8 cellular contexts compared by ENCODE assay signal in the genomic region with DNA sequence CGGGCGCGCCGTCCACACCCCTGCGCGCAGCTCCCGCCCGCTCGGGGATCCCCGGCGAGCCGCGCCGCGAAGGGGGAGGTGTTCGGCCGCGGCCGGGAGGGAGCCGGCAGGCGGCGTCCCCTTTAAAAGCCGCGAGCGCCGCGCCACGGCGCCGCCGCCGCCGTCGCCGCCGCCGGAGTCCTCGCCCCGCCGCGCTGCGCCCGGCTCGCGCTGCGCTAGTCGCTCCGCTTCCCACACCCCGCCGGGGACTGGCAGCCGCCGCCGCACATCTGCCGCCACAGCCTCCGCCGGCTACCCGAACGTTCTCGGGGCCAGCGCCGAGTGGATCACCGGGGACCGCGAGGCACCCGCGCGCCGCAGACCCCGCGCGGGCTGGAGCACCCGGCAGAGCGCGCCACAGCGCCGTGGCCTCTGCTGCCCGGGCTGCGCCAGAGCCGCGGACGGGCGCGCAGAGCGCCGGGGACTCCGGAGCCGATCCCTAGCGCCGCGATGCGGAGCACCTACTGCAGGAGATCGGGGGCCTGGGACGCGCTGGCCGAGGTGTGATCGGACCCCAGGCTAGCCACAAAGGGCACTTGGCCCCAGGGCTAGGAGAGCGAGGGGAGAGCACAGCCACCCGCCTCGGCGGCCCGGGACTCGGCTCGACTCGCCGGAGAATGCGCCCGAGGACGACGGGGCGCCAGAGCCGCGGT. TPM values are rescaled to one million over a fixed set of nuclear protein-coding genes. Genes with fewer than 3 reads are reported as not detected.
A peak's percentile ranks its signal among the peaks of the same experiment; 100 is the strongest.
DNase-seq lines count a peak whose midpoint lies in the region; TF ChIP-seq lines count a peak whose summit lies in the region.

A gene (plus strand): TSS at position 151 of the 692 bp plus-strand sequence. CDS start 2,441 bp downstream, outside the sequence.

- peaks cover 36% of the 10 kb centered on the region for H3K27me3 Mint-ChIP-seq in activated naive CD8-positive, alpha-beta T cell

- peak within 1 kb of the TSS; percentile 59 to 67 for H3K4me3 ChIP-seq in neutrophil (ENCODE audit: low read depth in 1 of 2, low read length in 1 of 2)

- no peaks in the 10 kb centered on the region for H3K36me3 Mint-ChIP-seq in activated naive CD8-positive, alpha-beta T cell

- H3K4me3 Mint-ChIP-seq in activated naive CD8-positive, alpha-beta T cell = peak within 1 kb of the TSS; percentile 57

- TF ChIP-seq CTCF in neutrophil (IDR thresholded peaks at IDR 0.05) = no peak

- H3K9me3 Mint-ChIP-seq in activated naive CD8-positive, alpha-beta T cell (ENCODE audit: low read depth) = no peaks in the 10 kb centered on the region

- H3K4me1 ChIP-seq in neutrophil (ENCODE audit: control insufficient read depth in 1 of 2, insufficient read depth in 1 of 2, low read depth in 1 of 2, low read length in 1 of 2) = peaks cover 22 to 33% of the 10 kb centered on the region in 2 experiments

- peak within 1 kb of the TSS; percentile 30 for H3K27ac ChIP-seq in neutrophil

- H3K27ac Mint-ChIP-seq in activated naive CD8-positive, alpha-beta T cell = no peak within 1 kb of the TSS

- no peaks in the 10 kb centered on the region for H3K9me3 ChIP-seq in neutrophil

- H3K36me3 ChIP-seq in neutrophil = no peaks in the 10 kb centered on the region

- H3K4me1 Mint-ChIP-seq in activated naive CD8-positive, alpha-beta T cell (ENCODE audit: low read depth) = peaks cover 8% of the 10 kb centered on the region

- H3K27me3 ChIP-seq in neutrophil = peaks cover 96% of the 10 kb centered on the region

- DNase-seq in SHP77 (lab: John Stamatoyannopoulos, UW) = peak; percentile 52 to 80
- DNase-seq in SHP77 treated with DMSO at 0.1 percent for 48 hours (lab: John Stamatoyannopoulos, UW) = no peak
- DNase-seq in HCEC 1CT = peak; percentile 51
- peak; percentile 49 for DNase-seq in NCI-H146 treated with DMSO at 0.1 percent for 48 hours (lab: John Stamatoyannopoulos, UW; ENCODE audit: unreplicated experiment)
- DNase-seq in cardiac septum (ENCODE audit: low spot score) = peak; percentile 77
- no peak for DNase-seq in stimulated activated naive CD4-positive, alpha-beta T cell treated with Interleukin-2 at 50 U/mL for 16 hours (lab: John Stamatoyannopoulos, UW)

- intact Hi-C loops in cardiac septum (cut with DNase I) = loop anchor here (5.0 to 10.0 kb wide), 3 partner anchors 130 to 1095 kb away; no protein-coding TSS in a partner anchor

RNA-seq across cellular contexts. Expression of the gene that starts here (rescaled TPM):
- total RNA-seq in cardiac septum = 3.0 TPM

Comparison
In these comparisons a context has a peak if more than half of its experiments do, and no peak if none do; other contexts are left out.
1. DNase-seq: peak in SHP77 (2 of 2), HCEC 1CT (single experiment), NCI-H146 treated with DMSO at 0.1 percent for 48 hours (single experiment) and cardiac septum (single experiment); none in SHP77 treated with DMSO at 0.1 percent for 48 hours (single experiment) and stimulated activated naive CD4-positive, alpha-beta T cell treated with Interleukin-2 at 50 U/mL for 16 hours (single experiment).